In genomic region chr17:5812590-5812989, GRCh38 we compare ENCODE assay signal across 10 cellular contexts.
"Had no signal": no experiment of that assay in that cellular context is flagged by ENCODE, and none has a peak within 500 bp of the region (broad histone marks: within the 10 kb centered on the region; RNA-seq: fewer than 3 reads in every experiment).

No MANE protein-coding gene starts in this region.

- H3K36me3 ChIP-seq: HAP-1 had no signal

- H3K9me3 ChIP-seq: HAP-1 had no signal

- ATAC-seq: HCT116, HepG2 had no signal

- DNase-seq: GM23248, GOT3, HFFc6, KBM-7 had no signal

- H3K4me3 Mint-ChIP-seq: HFFc6 had no signal

- H3K27ac Mint-ChIP-seq: HFFc6, IgD-negative memory B cell had no signal

- H3K4me1 ChIP-seq: HAP-1 had no signal

- H3K4me3 ChIP-seq: GM23248, HAP-1 had no signal

- H3K27ac ChIP-seq: GM23248, HL-60, KMS-11 had no signal

- H3K36me3 Mint-ChIP-seq: IgD-negative memory B cell had no signal
